Comparison of ENCODE assay signal across 10 cellular contexts in the genomic region with DNA sequence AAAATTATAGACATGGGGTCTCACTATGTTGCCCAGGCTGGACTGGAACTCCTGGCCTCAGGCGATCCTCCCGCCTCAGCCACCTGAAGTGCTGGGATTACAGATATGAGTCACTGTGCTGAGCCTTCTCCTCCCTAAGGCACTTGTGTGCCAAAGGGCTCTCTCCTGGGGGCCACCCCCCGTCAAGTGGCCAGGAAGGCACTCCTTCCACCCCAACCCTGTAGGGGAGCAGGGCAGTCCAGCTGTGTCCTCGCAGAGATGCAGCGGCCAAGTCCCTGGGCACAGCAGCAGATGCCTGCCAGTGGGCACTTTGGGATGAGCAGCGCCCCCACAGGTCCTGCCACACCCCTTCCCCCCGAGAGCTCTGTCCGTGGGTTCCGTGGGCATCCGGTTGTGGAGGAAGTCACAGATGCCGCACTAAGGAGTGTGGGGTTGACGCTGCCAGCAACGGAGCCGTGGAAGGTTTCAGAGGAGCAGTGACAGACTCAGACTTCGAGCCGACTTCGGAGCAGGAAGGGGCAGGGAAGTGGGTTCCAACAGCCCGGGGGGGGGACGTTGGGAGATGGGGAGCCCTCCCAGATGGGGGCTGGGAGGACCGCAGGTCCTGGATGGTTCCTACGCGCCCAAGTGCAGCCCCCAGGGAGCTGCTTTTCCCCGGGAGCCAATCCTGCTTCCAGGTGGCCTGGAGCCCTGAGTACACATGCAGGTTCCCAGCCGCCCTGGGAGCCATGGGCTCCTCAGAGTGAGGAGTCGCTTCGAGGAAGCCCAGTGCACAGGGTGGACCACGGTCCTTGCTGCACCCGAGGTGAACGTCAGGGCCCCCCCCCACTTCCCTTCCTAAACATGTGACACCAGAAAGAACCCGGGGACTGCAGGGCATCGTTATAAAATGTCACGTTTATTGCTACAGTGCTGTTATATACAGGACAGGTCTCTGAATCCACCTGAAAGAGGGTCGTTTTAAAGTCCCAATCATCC. TPM values are rescaled to one million over a fixed set of nuclear protein-coding genes. Genes with fewer than 3 reads are reported as not detected.
A peak's percentile ranks its signal among the peaks of the same experiment; 100 is the strongest.
DNase-seq lines count a peak whose midpoint lies in the region; ATAC-seq, FAIRE-seq and TF ChIP-seq lines count a peak whose summit lies in the region.
"Had no signal": no experiment of that assay in that cellular context is flagged by ENCODE, and none has a peak within 500 bp of the region (broad histone marks: within the 10 kb centered on the region; RNA-seq: fewer than 3 reads in every experiment).

No MANE protein-coding gene starts in this region.

- 69% methylated on average over 24 of the region's 33 CpGs for WGBS in K562 (ENCODE audit: insufficient coverage, low coverage, missing lambda C conversion rate)

- no peak overlapping the region for H3K27ac Mint-ChIP-seq in activated naive CD8-positive, alpha-beta T cell
- no peak overlapping the region for H3K27ac Mint-ChIP-seq in activated naive CD8-positive, alpha-beta T cell treated with anti-CD3 and anti-CD28 coated beads, Interleukin-2, amount 50 U/mL, for 24 hours
- H3K27ac Mint-ChIP-seq in T-cell, result peak overlapping the region; percentile 84 to 93
- H3K27ac Mint-ChIP-seq: nephron had no signal

- H3K4me3 Mint-ChIP-seq in activated naive CD8-positive, alpha-beta T cell, result peak overlapping the region; percentile 62
- H3K4me3 Mint-ChIP-seq in activated naive CD8-positive, alpha-beta T cell treated with anti-CD3 and anti-CD28 coated beads, Interleukin-2, amount 50 U/mL, for 24 hours, result no peak overlapping the region
- H3K4me3 Mint-ChIP-seq in T-cell, result peak overlapping the region; percentile 73 to 77 (median 76)

- intact Hi-C loops in K562 (cut with micrococcal nuclease), result loop anchor here (5.0 to 10.0 kb wide), 3 partner anchors 44 to 159 kb away; a partner anchor contains a TSS

- peak; percentile 42 for FAIRE-seq in K562 (lab: Jason Lieb, UNC)

- H3K79me2 ChIP-seq in K562 (ENCODE audit: control insufficient read depth, insufficient read depth, low read length), result peaks cover 16% of the 10 kb centered on the region

- TF ChIP-seq EP300 in K562 (IDR thresholded peaks at IDR 0.05; ENCODE audit: low read length), result no peak

- CTCF ChIA-PET in T-cell (lab: Charles Lee), result interaction anchor here (0.5 to 2.4 kb wide), 3 partner anchors 63 to 289 kb away, joined by 4 to 6 read pairs (median 5); no protein-coding TSS in a partner anchor
- CTCF ChIA-PET in K562 (lab: Yijun Ruan, JAX; ENCODE audit: low intra/inter-chr PET ratio), result no interaction called here

- H3K4me1 ChIP-seq in K562 (replicated peaks in 1 of 2; ENCODE audit: control insufficient read depth in 2 of 2, insufficient read depth in 2 of 2, low read length in 2 of 2), result peaks cover 6 to 62% of the 10 kb centered on the region in 2 experiments

- no peaks in the 10 kb centered on the region for H3K27me3 Mint-ChIP-seq in activated naive CD8-positive, alpha-beta T cell
- H3K27me3 Mint-ChIP-seq in activated naive CD8-positive, alpha-beta T cell treated with anti-CD3 and anti-CD28 coated beads, Interleukin-2, amount 50 U/mL, for 24 hours, result no peaks in the 10 kb centered on the region
- H3K27me3 Mint-ChIP-seq in T-cell, result no peaks in the 10 kb centered on the region

- H3K36me3 ChIP-seq in K562 (ENCODE audit: control insufficient read depth, insufficient read depth, low read length), result peaks cover 44% of the 10 kb centered on the region; the same call in 2 of the 3 replicates

- no peak for ATAC-seq in activated naive CD8-positive, alpha-beta T cell treated with anti-CD3 and anti-CD28 coated beads, Interleukin-2, amount 50 U/mL, for 24 hours
- ATAC-seq in T-cell (replicated peaks in 1 of 4) (peak in 2 of 4 experiments; percentile 13 to 14), K562 (no peak), omental fat pad (ENCODE audit: low FRiP score) (no peak)

- H3K9ac ChIP-seq in K562 (ENCODE audit: insufficient read depth in 1 of 2, low read depth in 2 of 2, low read length in 2 of 2), result peak overlapping the region in 1 of 2 experiments; percentile 19; a peak in 2 of 4 replicates

- DNase-seq in activated naive CD8-positive, alpha-beta T cell treated with anti-CD3 and anti-CD28 coated beads, Interleukin-2, amount 50 U/mL, for 24 hours, result no peak
- DNase-seq in T-cell (peak in 26 of 34 experiments; percentile 17 to 51 (median 28)), K562 (ENCODE audit: extremely low read depth in 1 of 4, low spot score in 3 of 4) (no peak), G401 (ENCODE audit: low spot score) (no peak), omental fat pad (ENCODE audit: low spot score) (no peak), ureter (ENCODE audit: low spot score) (no peak)
- peak; percentile 19 to 47 (median 22) for DNase-seq in stimulated activated naive CD4-positive, alpha-beta T cell (lab: John Stamatoyannopoulos, UW)

- H4K20me1 ChIP-seq in K562 (replicated peaks; ENCODE audit: control insufficient read depth, insufficient read depth, low read length), result no peaks in the 10 kb centered on the region; the same call in 1 of the 2 replicates

- H3K27me3 ChIP-seq in K562 (ENCODE audit: control insufficient read depth in 2 of 2, insufficient read depth in 2 of 2, low read length in 2 of 2), result no peaks in the 10 kb centered on the region
- H3K27me3 ChIP-seq: SJSA1 had no signal

- no peak overlapping the region for H3K4me3 ChIP-seq in K562
- H3K4me3 ChIP-seq: SJSA1 had no signal

- peaks cover under 1% of the 10 kb centered on the region for H3K9me1 ChIP-seq in K562 (ENCODE audit: control insufficient read depth, insufficient read depth, low read length)

- H3K27ac ChIP-seq in K562 (ENCODE audit: extremely low read depth, low read depth, low read length), result no peak overlapping the region
- H3K27ac ChIP-seq: SJSA1 had no signal

- H3K36me3 Mint-ChIP-seq in activated naive CD8-positive, alpha-beta T cell, result no peaks in the 10 kb centered on the region
- H3K36me3 Mint-ChIP-seq in activated naive CD8-positive, alpha-beta T cell treated with anti-CD3 and anti-CD28 coated beads, Interleukin-2, amount 50 U/mL, for 24 hours (ENCODE audit: low read depth), result peaks cover 6% of the 10 kb centered on the region
- peaks cover 11% of the 10 kb centered on the region for H3K36me3 Mint-ChIP-seq in T-cell

- no peak for TF ChIP-seq RAD21 in K562 (CRISPR knock-in tag; conservative IDR thresholded peaks at IDR 0.05 in 1 of 2, IDR thresholded peaks at IDR 0.05 in 1 of 2)

- BruUV-seq in K562 (replicated peaks; lab: Mats Ljungman, UMichigan), result no TSS peak

- peaks cover 42% of the 10 kb centered on the region for H3K4me1 Mint-ChIP-seq in activated naive CD8-positive, alpha-beta T cell (ENCODE audit: low read depth)
- peaks cover 49% of the 10 kb centered on the region for H3K4me1 Mint-ChIP-seq in activated naive CD8-positive, alpha-beta T cell treated with anti-CD3 and anti-CD28 coated beads, Interleukin-2, amount 50 U/mL, for 24 hours
- peaks cover 31 to 51% (median 43%) of the 10 kb centered on the region in 3 donors for H3K4me1 Mint-ChIP-seq in T-cell
- H3K4me1 Mint-ChIP-seq: nephron had no signal

- H3K9me3 Mint-ChIP-seq in activated naive CD8-positive, alpha-beta T cell (ENCODE audit: low read depth), result no peaks in the 10 kb centered on the region
- H3K9me3 Mint-ChIP-seq in activated naive CD8-positive, alpha-beta T cell treated with anti-CD3 and anti-CD28 coated beads, Interleukin-2, amount 50 U/mL, for 24 hours, result no peaks in the 10 kb centered on the region
- no peaks in the 10 kb centered on the region for H3K9me3 Mint-ChIP-seq in T-cell
- H3K9me3 Mint-ChIP-seq: nephron had no signal

- POLR2A ChIA-PET in T-cell (lab: Charles Lee), result interaction anchor here in 1 of 2 donors (0.7 kb wide), 1 partner anchor 380 kb away, joined by 3 read pairs; no protein-coding TSS in a partner anchor
- POLR2A ChIA-PET in K562 (lab: Yijun Ruan, JAX), result interaction anchor here (0.6 to 0.7 kb wide), 3 partner anchors 33 to 1171 kb away, joined by 3 to 4 read pairs (median 3); no protein-coding TSS in a partner anchor

- H2AFZ ChIP-seq in K562 (ENCODE audit: low read depth, low read length), result no peak overlapping the region

- H3K9me3 ChIP-seq in K562 (replicated peaks; ENCODE audit: control insufficient read depth, insufficient read depth, low read depth, low read length), result no peaks in the 10 kb centered on the region
- H3K9me3 ChIP-seq: SJSA1 had no signal

- no peak overlapping the region for H3K4me2 ChIP-seq in K562 (ENCODE audit: insufficient read depth, low read length)

- TF ChIP-seq CTCF in K562 (IDR thresholded peaks at IDR 0.05 in 2 of 3, conservative IDR thresholded peaks at IDR 0.05 in 1 of 3; ENCODE audit: insufficient read depth in 2 of 3, low read depth in 1 of 3, low read length in 3 of 3) (no peak), omental fat pad (IDR thresholded peaks at IDR 0.05) (no peak)

- in situ Hi-C loops in K562 (cut with MboI), result no loop called here
- in situ Hi-C loops in G401 (cut with HindIII; ENCODE audit: low sequenced_read_pairs), result no loop called here

- peak; percentile 53 for TF ChIP-seq POLR2A in K562 (conservative IDR thresholded peaks at IDR 0.05)

RNA-seq across cellular contexts. Expression of a gene that starts 3.4 kb away (rescaled TPM):
- total RNA-seq in T-cell, result 100 to 1,000 TPM; 127 to 168 (median 148) TPM
- 49.4 and 136 TPM in 2 replicates for total RNA-seq in K562 (2011; cell fraction: chromatin; rRNA removed; ENCODE audit: low replicate concordance)
- 110 and 114 TPM in 2 replicates for total RNA-seq in K562 (2011; cell fraction: nucleolus; rRNA removed)
- 78.5 and 82.1 TPM in 2 replicates for total RNA-seq in K562 (2011; cell fraction: nucleoplasm; rRNA removed)
- total RNA-seq in K562 (2014; rRNA removed), result 203 and 259 TPM in 2 replicates
- total RNA-seq in K562 (2014; rRNA removed; fragmentation: Illumina TruSeq; extraction: Trizol), result 62.7 and 65.9 TPM in 2 replicates
- total RNA-seq in K562 (2015; rRNA removed; fragmentation: Illumina TruSeq; extraction: Trizol), result 94.2 and 104 TPM in 2 replicates
- total RNA-seq in K562 (2021), result 355 and 411 TPM in 2 replicates
- 390 and 494 TPM in 2 replicates for polyA plus RNA-seq in K562 (2011; rRNA removed)
- 245 and 412 TPM in 2 replicates for polyA plus RNA-seq in K562 (2011; cell fraction: cytosol; rRNA removed)
- 128 and 175 TPM in 2 replicates for polyA plus RNA-seq in K562 (2011; cell fraction: nucleus; rRNA removed)
- 203 and 322 TPM in 2 replicates for polyA plus RNA-seq in K562 (2012)
- 57.6 and 122 TPM in 2 replicates for polyA plus RNA-seq in K562 (2014; fragmentation: Illumina TruSeq; extraction: Trizol)
- 100 to 1,000 TPM; 225 to 394 TPM for polyA plus RNA-seq in K562 (2014; fragmentation: Nextera tagmentation; extraction: Ambion mirVana)
- 329 and 366 TPM in 2 replicates for polyA plus RNA-seq in K562 (2014; rRNA removed)
- polyA minus RNA-seq in K562 (2011; rRNA and poly(A)+ RNA removed), result 24.6 and 35.3 TPM in 2 replicates
- polyA minus RNA-seq in K562 (2011; cell fraction: cytosol; rRNA and poly(A)+ RNA removed), result 35.2 and 46.2 TPM in 2 replicates
- polyA minus RNA-seq in K562 (2011; cell fraction: nucleus; rRNA and poly(A)+ RNA removed), result 26.8 and 31.8 TPM in 2 replicates
- total RNA-seq in G401 (2014; rRNA removed; shearing (Covaris generic)), result 141 and 200 TPM in 2 replicates
- 10 to 100 TPM; 56.6 to 83.2 (median 64.6) TPM for total RNA-seq in omental fat pad
- total RNA-seq in ureter, result 197 TPM

RNA-seq across cellular contexts. Expression of a gene that starts 16.0 kb away (rescaled TPM):
- total RNA-seq in T-cell (10 to 100 TPM; 51.8 to 80.3 (median 75.5) TPM), K562 (2014; rRNA removed) (135 and 157 TPM in 2 replicates), K562 (2014; rRNA removed; fragmentation: Illumina TruSeq; extraction: Trizol) (11.4 and 12.6 TPM in 2 replicates), K562 (2015; rRNA removed; fragmentation: Illumina TruSeq; extraction: Trizol) (51.9 and 62.9 TPM in 2 replicates), K562 (2021) (114 and 137 TPM in 2 replicates), omental fat pad (100 to 1,000 TPM in 1 of 4 donors, 10 to 100 TPM in 3; 71.1 to 100 (median 78.3) TPM), ureter (60.7 TPM)
- 89.8 and 204 TPM in 2 replicates for total RNA-seq in K562 (2011; cell fraction: chromatin; rRNA removed; ENCODE audit: low replicate concordance)
- total RNA-seq in K562 (2011; cell fraction: nucleolus; rRNA removed), result 153 TPM in 2 replicates
- total RNA-seq in K562 (2011; cell fraction: nucleoplasm; rRNA removed), result 99.7 and 106 TPM in 2 replicates
- polyA plus RNA-seq in K562 (2011; rRNA removed) (30.9 and 37.9 TPM in 2 replicates), K562 (2014; fragmentation: Illumina TruSeq; extraction: Trizol) (7.7 and 39.8 TPM in 2 replicates), K562 (2014; fragmentation: Nextera tagmentation; extraction: Ambion mirVana) (under 1 TPM; 0.24 to 0.52 TPM), K562 (2014; rRNA removed) (94.4 and 103 TPM in 2 replicates)
- 58.0 and 173 TPM in 2 replicates for polyA plus RNA-seq in K562 (2011; cell fraction: cytosol; rRNA removed)
- 66.0 and 127 TPM in 2 replicates for polyA plus RNA-seq in K562 (2011; cell fraction: nucleus; rRNA removed)
- 65.7 and 74.0 TPM in 2 replicates for polyA plus RNA-seq in K562 (2012)
- polyA minus RNA-seq in K562 (2011; rRNA and poly(A)+ RNA removed), result 35.8 and 69.0 TPM in 2 replicates
- polyA minus RNA-seq in K562 (2011; cell fraction: cytosol; rRNA and poly(A)+ RNA removed), result 99.0 and 105 TPM in 2 replicates
- polyA minus RNA-seq in K562 (2011; cell fraction: nucleus; rRNA and poly(A)+ RNA removed), result 27.9 and 29.1 TPM in 2 replicates
- total RNA-seq in G401 (2014; rRNA removed; shearing (Covaris generic)), result 164 and 166 TPM in 2 replicates

RNA-seq across cellular contexts. Expression of a gene that starts 40.6 kb away (rescaled TPM):
- total RNA-seq in T-cell, result 1 to 10 TPM; 2.1 to 7.7 (median 6.2) TPM
- total RNA-seq in K562 (2011; cell fraction: chromatin; rRNA removed; ENCODE audit: low replicate concordance), result 1.3 and 3.7 TPM in 2 replicates
- total RNA-seq in K562 (2011; cell fraction: nucleolus; rRNA removed), result 7.0 and 7.7 TPM in 2 replicates
- total RNA-seq in K562 (2011; cell fraction: nucleoplasm; rRNA removed), result 3.1 and 3.2 TPM in 2 replicates
- 39.3 and 48.8 TPM in 2 replicates for total RNA-seq in K562 (2014; rRNA removed)
- total RNA-seq in K562 (2014; rRNA removed; fragmentation: Illumina TruSeq; extraction: Trizol), result 5.7 and 6.5 TPM in 2 replicates
- 9.5 and 9.8 TPM in 2 replicates for total RNA-seq in K562 (2015; rRNA removed; fragmentation: Illumina TruSeq; extraction: Trizol)
- 34.0 and 35.9 TPM in 2 replicates for total RNA-seq in K562 (2021)
- polyA plus RNA-seq in K562 (2011; rRNA removed), result 2.6 and 3.3 TPM in 2 replicates
- polyA plus RNA-seq in K562 (2011; cell fraction: cytosol; rRNA removed), result 3.5 and 29.9 TPM in 2 replicates
- polyA plus RNA-seq in K562 (2011; cell fraction: nucleus; rRNA removed), result 2.1 and 5.8 TPM in 2 replicates
- 6.4 and 7.7 TPM in 2 replicates for polyA plus RNA-seq in K562 (2012)
- polyA plus RNA-seq in K562 (2014; fragmentation: Illumina TruSeq; extraction: Trizol), result 2.6 and 4.4 TPM in 2 replicates
- 1 to 10 TPM; 1.7 to 1.9 TPM for polyA plus RNA-seq in K562 (2014; fragmentation: Nextera tagmentation; extraction: Ambion mirVana)
- 11.6 and 11.9 TPM in 2 replicates for polyA plus RNA-seq in K562 (2014; rRNA removed)
- 1.0 and 1.6 TPM in 2 replicates for polyA minus RNA-seq in K562 (2011; rRNA and poly(A)+ RNA removed)
- 20.2 and 21.8 TPM in 2 replicates for polyA minus RNA-seq in K562 (2011; cell fraction: cytosol; rRNA and poly(A)+ RNA removed)
- 2.4 and 3.0 TPM in 2 replicates for polyA minus RNA-seq in K562 (2011; cell fraction: nucleus; rRNA and poly(A)+ RNA removed)
- total RNA-seq in G401 (2014; rRNA removed; shearing (Covaris generic)), result 105 and 123 TPM in 2 replicates
- total RNA-seq in omental fat pad, result 10 to 100 TPM in 1 of 4 donors, 1 to 10 TPM in 3; 3.3 to 10.2 (median 7.7) TPM
- total RNA-seq in ureter, result 21.7 TPM

RNA-seq across cellular contexts. Expression of a gene that starts 43.7 kb away (rescaled TPM):
- total RNA-seq in T-cell (100 to 1,000 TPM in 2 of 5 donors, 10 to 100 TPM in 3; 63.3 to 107 (median 94.6) TPM), K562 (2014; rRNA removed) (201 and 273 TPM in 2 replicates), K562 (2014; rRNA removed; fragmentation: Illumina TruSeq; extraction: Trizol) (34.6 and 36.1 TPM in 2 replicates), K562 (2015; rRNA removed; fragmentation: Illumina TruSeq; extraction: Trizol) (84.0 and 96.5 TPM in 2 replicates), K562 (2021) (229 and 259 TPM in 2 replicates), omental fat pad (10 to 100 TPM; 24.2 to 46.6 (median 40.4) TPM), ureter (56.2 TPM)
- 46.3 and 93.5 TPM in 2 replicates for total RNA-seq in K562 (2011; cell fraction: chromatin; rRNA removed; ENCODE audit: low replicate concordance)
- 72.8 and 74.5 TPM in 2 replicates for total RNA-seq in K562 (2011; cell fraction: nucleolus; rRNA removed)
- total RNA-seq in K562 (2011; cell fraction: nucleoplasm; rRNA removed), result 46.6 and 55.9 TPM in 2 replicates
- polyA plus RNA-seq in K562 (2011; rRNA removed) (61.7 and 62.0 TPM in 2 replicates), K562 (2014; fragmentation: Illumina TruSeq; extraction: Trizol) (84.9 and 128 TPM in 2 replicates), K562 (2014; fragmentation: Nextera tagmentation; extraction: Ambion mirVana) (1 to 10 TPM; 5.6 to 5.7 TPM), K562 (2014; rRNA removed) (171 and 173 TPM in 2 replicates)
- polyA plus RNA-seq in K562 (2011; cell fraction: cytosol; rRNA removed), result 76.1 and 277 TPM in 2 replicates
- polyA plus RNA-seq in K562 (2011; cell fraction: nucleus; rRNA removed), result 97.7 and 198 TPM in 2 replicates
- 117 and 145 TPM in 2 replicates for polyA plus RNA-seq in K562 (2012)
- 17.3 and 29.0 TPM in 2 replicates for polyA minus RNA-seq in K562 (2011; rRNA and poly(A)+ RNA removed)
- polyA minus RNA-seq in K562 (2011; cell fraction: cytosol; rRNA and poly(A)+ RNA removed), result 92.9 and 128 TPM in 2 replicates
- 30.5 and 31.8 TPM in 2 replicates for polyA minus RNA-seq in K562 (2011; cell fraction: nucleus; rRNA and poly(A)+ RNA removed)
- 171 and 220 TPM in 2 replicates for total RNA-seq in G401 (2014; rRNA removed; shearing (Covaris generic))

Comparison
In these comparisons a context has a peak if more than half of its experiments do, and no peak if none do; other contexts are left out.
1. H3K27ac Mint-ChIP-seq: peak in T-cell (2 of 2); none in activated naive CD8-positive, alpha-beta T cell (single experiment) and activated naive CD8-positive, alpha-beta T cell treated with anti-CD3 and anti-CD28 coated beads, Interleukin-2, amount 50 U/mL, for 24 hours (single experiment).
2. DNase-seq: peak in T-cell (26 of 34) and stimulated activated naive CD4-positive, alpha-beta T cell (6 of 6); none in activated naive CD8-positive, alpha-beta T cell treated with anti-CD3 and anti-CD28 coated beads, Interleukin-2, amount 50 U/mL, for 24 hours (single experiment), K562 (0 of 4), G401 (single experiment), omental fat pad (single experiment) and ureter (single experiment).